Comparison of ENCODE assay signal across 12 cellular contexts in genomic region chr2:41896186-41896846, GRCh38.
DNase-seq lines count a peak whose midpoint lies in the region; ATAC-seq, FAIRE-seq and TF ChIP-seq lines count a peak whose summit lies in the region.
"Had no signal": no experiment of that assay in that cellular context is flagged by ENCODE, and none has a peak within 500 bp of the region (broad histone marks: within the 10 kb centered on the region; RNA-seq: fewer than 3 reads in every experiment).

No MANE protein-coding gene starts in this region.

- no peaks in the 10 kb centered on the region for H3K36me3 ChIP-seq in lower lobe of right lung
- no peaks in the 10 kb centered on the region for H3K36me3 ChIP-seq in pancreas
- H3K36me3 ChIP-seq: gastroesophageal sphincter had no signal

- peak overlapping the region; percentile 24 for H3K27ac ChIP-seq in lower lobe of right lung
- H3K27ac ChIP-seq in pancreas: no peak overlapping the region
- H3K27ac ChIP-seq: 22Rv1 had no signal

- H3K27me3 ChIP-seq in lower lobe of right lung (ENCODE audit: low read depth) (no peaks in the 10 kb centered on the region), pancreas (no peaks in the 10 kb centered on the region)
- H3K27me3 ChIP-seq: gastroesophageal sphincter had no signal

- in situ Hi-C loops in G401 (cut with HindIII; ENCODE audit: low sequenced_read_pairs): no loop called here

- peak; percentile 89 for ATAC-seq in HG03378 (IDR thresholded peaks at IDR 0.05; ENCODE audit: unreplicated experiment)
- peak; percentile 47 to 58 for ATAC-seq in lower lobe of right lung
- no peak for ATAC-seq in pancreas
- ATAC-seq: gastroesophageal sphincter had no signal

- WGBS in pancreas, 2 donors: 74 to 82% methylated on average over 5 of the region's 5 CpGs

- H3K9me3 ChIP-seq in lower lobe of right lung (no peaks in the 10 kb centered on the region), pancreas (no peaks in the 10 kb centered on the region)
- H3K9me3 ChIP-seq: gastroesophageal sphincter had no signal

- H3K4me3 ChIP-seq in lower lobe of right lung: no peak overlapping the region
- H3K4me3 ChIP-seq in pancreas: no peak overlapping the region
- H3K4me3 ChIP-seq: gastroesophageal sphincter had no signal

- peak; percentile 65 for DNase-seq in NK-92 treated with Interleukin-12 subunit alpha and Interleukin-12 subunit beta, amount 100 ng/mL, for 24 hours (lab: John Stamatoyannopoulos, UW)
- no peak for DNase-seq in NK-92 (lab: John Stamatoyannopoulos, UW; ENCODE audit: unreplicated experiment)
- peak; percentile 13 for DNase-seq in GM20000 (ENCODE audit: low spot score)
- DNase-seq in lower lobe of right lung: no peak
- no peak for DNase-seq in pancreas
- no peak for DNase-seq in SIG-M5 treated with dmso at 0.1 percent for 504 hours (lab: John Stamatoyannopoulos, UW; ENCODE audit: unreplicated experiment)
- DNase-seq in G401 (ENCODE audit: low spot score): no peak

- no peaks in the 10 kb centered on the region for H3K4me1 ChIP-seq in lower lobe of right lung
- H3K4me1 ChIP-seq in pancreas: peaks cover 0 to 2% (median 0%) of the 10 kb centered on the region in 3 donors

- no peak for FAIRE-seq in pancreas (lab: Jason Lieb, UNC)
- FAIRE-seq: GM12892, RCC 7860 had no signal

- TF ChIP-seq CTCF in GM20000 (IDR thresholded peaks at IDR 0.05; ENCODE audit: extremely low read depth, missing control alignments) (no peak), lower lobe of right lung (IDR thresholded peaks at IDR 0.05) (no peak), pancreas (IDR thresholded peaks at IDR 0.05) (no peak)

- intact Hi-C loops in lower lobe of right lung (cut with DNase I) (no loop called here), pancreas (cut with DNase I) (no loop called here)

Comparison
In these comparisons a context has a peak if more than half of its experiments do, and no peak if none do; other contexts are left out.
1. DNase-seq: peak in NK-92 treated with Interleukin-12 subunit alpha and Interleukin-12 subunit beta, amount 100 ng/mL, for 24 hours (single experiment) and GM20000 (single experiment); none in NK-92 (single experiment), lower lobe of right lung (single experiment), pancreas (0 of 6), SIG-M5 treated with dmso at 0.1 percent for 504 hours (single experiment) and G401 (single experiment).
2. ATAC-seq: peak in HG03378 (single experiment) and lower lobe of right lung (2 of 2); none in pancreas (0 of 4).